In genomic region chr6:146850238-146850896, GRCh38 we compare ENCODE assay signal across 12 cellular contexts.
DNase-seq lines count a peak whose midpoint lies in the region; ATAC-seq and TF ChIP-seq lines count a peak whose summit lies in the region.
"Had no signal": no experiment of that assay in that cellular context is flagged by ENCODE, and none has a peak within 500 bp of the region (broad histone marks: within the 10 kb centered on the region; RNA-seq: fewer than 3 reads in every experiment).

No MANE protein-coding gene starts in this region.

- H3K27ac Mint-ChIP-seq in activated naive CD4-positive, alpha-beta T cell treated with anti-CD3 and anti-CD28 coated beads for 36 hours = peak overlapping the region; percentile 71
- no peak overlapping the region for H3K27ac Mint-ChIP-seq in stimulated activated naive B cell treated with anti-CD40 and anti-IgM and Interleukin-4, amounts not matched to agents 10 μg/mL and 1 μg/mL and 100 μg/mL, for 72 hours

- intact Hi-C loops in activated naive CD4-positive, alpha-beta T cell treated with anti-CD3 and anti-CD28 coated beads for 36 hours (cut with micrococcal nuclease) = loop anchor here (1.0 to 5.0 kb wide), 7 partner anchors 418 to 1297 kb away; partner anchors contain the start of genes EPM2A and SHPRH

- H3K4me3 ChIP-seq in fibroblast of pulmonary artery (replicated peaks; ENCODE audit: low read depth, low read length) = no peak overlapping the region

- ATAC-seq in stimulated activated naive B cell treated with anti-CD40 and anti-IgM and Interleukin-4, amounts not matched to agents 10 μg/mL and 1 μg/mL and 100 μg/mL, for 72 hours (replicated peaks) = peak; percentile 25 to 60

- peaks cover 16% of the 10 kb centered on the region for H3K9me3 Mint-ChIP-seq in activated naive CD4-positive, alpha-beta T cell treated with anti-CD3 and anti-CD28 coated beads for 36 hours
- peaks cover 6 to 9% of the 10 kb centered on the region in 2 donors for H3K9me3 Mint-ChIP-seq in stimulated activated naive B cell treated with anti-CD40 and anti-IgM and Interleukin-4, amounts not matched to agents 10 μg/mL and 1 μg/mL and 100 μg/mL, for 72 hours

- H3K4me3 Mint-ChIP-seq in activated naive CD4-positive, alpha-beta T cell treated with anti-CD3 and anti-CD28 coated beads for 36 hours = no peak overlapping the region
- no peak overlapping the region for H3K4me3 Mint-ChIP-seq in stimulated activated naive B cell treated with anti-CD40 and anti-IgM and Interleukin-4, amounts not matched to agents 10 μg/mL and 1 μg/mL and 100 μg/mL, for 72 hours

- no peak for TF ChIP-seq CTCF in fibroblast of pulmonary artery (IDR thresholded peaks at IDR 0.05; ENCODE audit: low read length, missing control alignments)

- H3K4me1 Mint-ChIP-seq in activated naive CD4-positive, alpha-beta T cell treated with anti-CD3 and anti-CD28 coated beads for 36 hours (ENCODE audit: low read depth) = peaks cover 31% of the 10 kb centered on the region
- no peaks in the 10 kb centered on the region for H3K4me1 Mint-ChIP-seq in stimulated activated naive B cell treated with anti-CD40 and anti-IgM and Interleukin-4, amounts not matched to agents 10 μg/mL and 1 μg/mL and 100 μg/mL, for 72 hours
- H3K4me1 Mint-ChIP-seq: naive B cell had no signal

- peak; percentile 72 for DNase-seq in activated naive CD4-positive, alpha-beta T cell treated with anti-CD3 and anti-CD28 coated beads for 36 hours
- no peak for DNase-seq in activated naive CD4-positive, alpha-beta T cell (lab: John Stamatoyannopoulos, UW)
- peak; percentile 80 for DNase-seq in RPMI7951 (ENCODE audit: low read depth)
- peak; percentile 89 for DNase-seq in fibroblast of pulmonary artery (ENCODE audit: low read depth)
- no peak for DNase-seq in stimulated activated naive B cell treated with anti-CD40 and anti-IgM and Interleukin-4, amounts not matched to agents 10 μg/mL and 1 μg/mL and 100 μg/mL, for 72 hours
- DNase-seq in ureter (ENCODE audit: low spot score) = no peak
- no peak for DNase-seq in NCI-H345 treated with DMSO at 0.1 percent for 48 hours (lab: John Stamatoyannopoulos, UW; ENCODE audit: unreplicated experiment)
- DNase-seq in GM19238 (ENCODE audit: insufficient read length, low spot score) = no peak
- DNase-seq: C1 segment of cervical spinal cord, KG1, naive B cell, NCI-H774 had no signal

- H3K27me3 Mint-ChIP-seq in activated naive CD4-positive, alpha-beta T cell treated with anti-CD3 and anti-CD28 coated beads for 36 hours (ENCODE audit: low read depth) = peaks cover 7% of the 10 kb centered on the region
- H3K27me3 Mint-ChIP-seq in stimulated activated naive B cell treated with anti-CD40 and anti-IgM and Interleukin-4, amounts not matched to agents 10 μg/mL and 1 μg/mL and 100 μg/mL, for 72 hours = peaks cover 13 to 14% of the 10 kb centered on the region in 2 donors

- H3K36me3 Mint-ChIP-seq in activated naive CD4-positive, alpha-beta T cell treated with anti-CD3 and anti-CD28 coated beads for 36 hours (ENCODE audit: low read depth) = peaks cover 2% of the 10 kb centered on the region
- H3K36me3 Mint-ChIP-seq in stimulated activated naive B cell treated with anti-CD40 and anti-IgM and Interleukin-4, amounts not matched to agents 10 μg/mL and 1 μg/mL and 100 μg/mL, for 72 hours = peaks cover 0 to 2% of the 10 kb centered on the region in 2 donors
- H3K36me3 Mint-ChIP-seq: naive B cell had no signal

- CTCF ChIA-PET in activated naive CD4-positive, alpha-beta T cell treated with anti-CD3 and anti-CD28 coated beads for 36 hours (lab: Charles Lee) = no interaction called here

Comparison
In these comparisons a context has a peak if more than half of its experiments do, and no peak if none do; other contexts are left out.
1. DNase-seq: peak in activated naive CD4-positive, alpha-beta T cell treated with anti-CD3 and anti-CD28 coated beads for 36 hours (single experiment), RPMI7951 (single experiment) and fibroblast of pulmonary artery (single experiment); none in activated naive CD4-positive, alpha-beta T cell (0 of 4), stimulated activated naive B cell treated with anti-CD40 and anti-IgM and Interleukin-4, amounts not matched to agents 10 μg/mL and 1 μg/mL and 100 μg/mL, for 72 hours (single experiment), ureter (single experiment), NCI-H345 treated with DMSO at 0.1 percent for 48 hours (single experiment) and GM19238 (single experiment).